Comparison of ENCODE assay signal across 6 cellular contexts in genomic region chr17:19144364-19144763, GRCh38. TPM values are rescaled to one million over a fixed set of nuclear protein-coding genes. Genes with fewer than 3 reads are reported as not detected.
"Had no signal": no experiment of that assay in that cellular context is flagged by ENCODE, and none has a peak within 500 bp of the region (broad histone marks: within the 10 kb centered on the region; RNA-seq: fewer than 3 reads in every experiment).

No MANE protein-coding gene starts in this region.

RNA-seq across cellular contexts. Expression of gene GRAPL, which starts 17.0 kb away (rescaled TPM):
- total RNA-seq: bronchial epithelial cell, epithelial cell of proximal tubule, kidney epithelial cell, myocyte had no signal
- polyA plus RNA-seq: aorta, fibroblast of lung had no signal
